In the genomic region with DNA sequence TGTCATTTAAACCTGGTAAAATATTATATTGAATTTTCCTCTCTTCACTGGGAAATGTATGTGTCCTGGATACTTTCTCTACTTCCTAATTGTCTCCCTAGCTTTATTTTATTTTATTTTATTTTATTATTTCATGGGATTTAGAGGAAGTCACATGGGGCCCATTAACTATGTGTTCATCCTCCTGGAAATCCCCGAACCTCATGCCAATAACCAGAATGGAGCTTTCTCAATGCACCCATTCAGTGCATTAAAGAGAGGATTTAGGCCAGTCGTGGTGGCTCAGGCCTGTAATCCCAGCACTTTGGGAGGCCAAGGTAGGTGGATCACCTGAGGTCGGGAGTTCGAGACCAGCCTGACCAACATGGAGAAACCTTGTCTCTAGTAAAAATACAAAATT, we compare ENCODE assay signal across 34 cellular contexts. TPM values are rescaled to one million over a fixed set of nuclear protein-coding genes. Genes with fewer than 3 reads are reported as not detected.
"Had no signal": no experiment of that assay in that cellular context is flagged by ENCODE, and none has a peak within 500 bp of the region (broad histone marks: within the 10 kb centered on the region; RNA-seq: fewer than 3 reads in every experiment).

No MANE protein-coding gene starts in this region.

- ATAC-seq: activated CD8-positive, alpha-beta T cell treated with anti-CD3 and anti-CD28 coated beads for 36 hours; body of pancreas; PC-3; SK-N-SH treated with all-trans-retinoic acid at 6 μM for 48 hours; T-cell; T-helper 17 cell had no signal

- DNase-seq: activated CD4-positive, alpha-beta T cell treated with anti-CD3 and anti-CD28 coated beads for 1 hour; activated CD4-positive, alpha-beta T cell treated with anti-CD3 and anti-CD28 coated beads for 48 hours; activated CD4-positive, CD25-positive, alpha-beta regulatory T cell; activated CD8-positive, alpha-beta T cell treated with anti-CD3 and anti-CD28 coated beads for 36 hours; activated gamma-delta T cell; activated naive CD4-positive, alpha-beta T cell treated with Interleukin-2 at 50 U/mL for 16 hours; activated T-cell treated with anti-CD3 and anti-CD28 coated beads, Interleukin-2, amount 50 U/mL, for 24 hours; adrenal gland; body of pancreas; Karpas-422; KBM-7; NCI-H1048; NCI-H1105 treated with DMSO at 0.1 percent for 48 hours; NCI-H1436; NCI-H1694; NCI-H2029; NCI-H345; NCI-H524 treated with DMSO at 0.1 percent for 48 hours; PC-3; Peyer's patch; RPMI8226; SHP77 treated with DMSO at 0.1 percent for 48 hours; T-cell; T-helper 17 cell had no signal

- H3K9me3 ChIP-seq: adrenal gland, body of pancreas, breast epithelium, Peyer's patch, SJSA1 had no signal

- H3K4me3 ChIP-seq: adrenal gland, body of pancreas, breast epithelium, Peyer's patch, SJSA1 had no signal

- H3K27ac Mint-ChIP-seq: activated CD8-positive, alpha-beta T cell treated with anti-CD3 and anti-CD28 coated beads for 36 hours; activated naive CD4-positive, alpha-beta T cell treated with anti-CD3 and anti-CD28 coated beads, Interleukin-2, amount 50 U/mL, for 24 hours; activated T-cell treated with anti-CD3 and anti-CD28 coated beads, Interleukin-2, amount 50 U/mL, for 24 hours; activated T-helper 2 cell treated with anti-CD3 and anti-CD28 coated beads, Interferon-gamma antibody, Interleukin-2, Interleukin-4, amounts not matched to agents 10 μg/mL and 5 μg/mL and 100 μg/mL, durations not matched to agents 14 hours and 24 hours and 36 hours; T-cell; T-helper 17 cell had no signal

- H3K36me3 ChIP-seq: adrenal gland, breast epithelium, Peyer's patch, SJSA1 had no signal

- H3K4me1 ChIP-seq: adrenal gland, body of pancreas, breast epithelium, Peyer's patch, SJSA1 had no signal

- H3K27me3 ChIP-seq: adrenal gland, body of pancreas, breast epithelium, Peyer's patch, SJSA1 had no signal

- H3K36me3 Mint-ChIP-seq: activated naive CD4-positive, alpha-beta T cell treated with anti-CD3 and anti-CD28 coated beads, Interleukin-2, amount 50 U/mL, for 24 hours; T-cell had no signal

- FAIRE-seq: astrocyte had no signal

- H3K27ac ChIP-seq: adrenal gland, body of pancreas, breast epithelium, Peyer's patch, SJSA1, VCaP had no signal

- H3K9me3 Mint-ChIP-seq: activated CD8-positive, alpha-beta T cell treated with anti-CD3 and anti-CD28 coated beads for 36 hours; activated naive CD4-positive, alpha-beta T cell treated with anti-CD3 and anti-CD28 coated beads, Interleukin-2, amount 50 U/mL, for 24 hours; activated T-cell treated with anti-CD3 and anti-CD28 coated beads, Interleukin-2, amount 50 U/mL, for 24 hours; activated T-helper 2 cell treated with anti-CD3 and anti-CD28 coated beads, Interferon-gamma antibody, Interleukin-2, Interleukin-4, amounts not matched to agents 10 μg/mL and 5 μg/mL and 100 μg/mL, durations not matched to agents 14 hours and 24 hours and 36 hours; T-cell had no signal

RNA-seq across cellular contexts. Expression of gene RPGRIP1, which starts 1.3 kb away (rescaled TPM):
- total RNA-seq: activated CD8-positive, alpha-beta memory T cell treated with anti-CD3 and anti-CD28 coated beads for 36 hours; activated CD8-positive, alpha-beta T cell treated with anti-CD3 and anti-CD28 coated beads for 36 hours; activated T-helper 2 cell treated with anti-CD3 and anti-CD28 coated beads, Interferon-gamma antibody, Interleukin-2, Interleukin-4, amounts not matched to agents 10 μg/mL and 5 μg/mL and 100 μg/mL, durations not matched to agents 14 hours and 24 hours and 36 hours; astrocyte; body of pancreas; cardiac septum; MCF 10A; SJSA1 had no signal
